ENCODE assay signal across 9 cellular contexts in the genomic region with DNA sequence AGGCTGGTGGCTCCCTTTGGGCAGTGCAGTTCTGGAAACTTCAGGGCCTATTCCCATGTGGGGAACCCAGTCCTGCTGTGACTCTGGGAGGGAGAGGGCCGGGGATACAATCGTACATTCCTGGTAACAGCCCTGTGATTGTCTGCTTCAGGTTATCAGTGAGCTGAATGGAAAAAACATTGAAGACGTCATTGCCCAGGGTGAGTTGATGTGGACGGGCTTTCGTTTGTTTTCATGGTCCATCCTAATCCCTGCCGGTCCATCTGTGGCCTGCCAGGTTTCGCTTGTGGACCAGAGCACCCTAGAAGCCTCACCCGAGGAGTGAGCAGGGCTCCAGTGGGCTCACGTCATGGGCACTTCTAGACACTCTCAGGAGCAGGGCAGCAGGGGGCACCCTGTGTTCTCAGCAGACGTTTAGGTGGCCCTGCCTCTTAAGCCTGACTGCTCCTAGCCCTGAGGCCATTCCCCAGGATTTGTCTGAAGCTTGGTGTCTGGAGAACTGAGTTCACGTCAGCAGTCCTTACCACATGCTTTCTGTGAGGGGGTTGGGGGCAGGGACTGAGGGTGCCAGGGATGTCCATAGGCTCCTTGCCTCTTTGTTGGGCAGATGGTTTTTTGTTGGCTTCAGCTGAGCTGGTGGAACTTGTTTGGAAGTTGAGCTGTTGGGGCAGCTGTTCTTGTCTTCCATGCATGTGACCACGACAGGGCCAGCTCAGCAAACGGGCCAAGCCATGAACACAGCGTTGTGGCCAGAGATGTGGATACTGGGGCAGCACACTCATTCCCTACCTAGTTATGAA. TPM values are rescaled to one million over a fixed set of nuclear protein-coding genes. Genes with fewer than 3 reads are reported as not detected.
DNase-seq lines count a peak whose midpoint lies in the region; ATAC-seq, FAIRE-seq and TF ChIP-seq lines count a peak whose summit lies in the region.
"Had no signal": no experiment of that assay in that cellular context is flagged by ENCODE, and none has a peak within 500 bp of the region (broad histone marks: within the 10 kb centered on the region; RNA-seq: fewer than 3 reads in every experiment).

No MANE protein-coding gene starts in this region.

- peaks cover 44% of the 10 kb centered on the region for H3F3A ChIP-seq in MM.1S (ENCODE audit: insufficient read depth, low read length)

- H3K27me3 Mint-ChIP-seq in natural killer cell (ENCODE audit: low read depth in 2 of 2), result no peaks in the 10 kb centered on the region

- no peak overlapping the region for H2AFZ ChIP-seq in MM.1S (ENCODE audit: low read length)

- peaks cover 50% of the 10 kb centered on the region for H3K79me2 ChIP-seq in MM.1S (ENCODE audit: low read length)

- H3K4me3 Mint-ChIP-seq in natural killer cell, result peak overlapping the region; percentile 58

- TF ChIP-seq CTCF in MM.1S (IDR thresholded peaks at IDR 0.05; ENCODE audit: low read length) (no peak), choroid plexus epithelial cell (conservative IDR thresholded peaks at IDR 0.05; ENCODE audit: low read depth, low read length) (peak; percentile 34), natural killer cell (IDR thresholded peaks at IDR 0.05) (no peak)

- peak overlapping the region; percentile 86 for H3K4me2 ChIP-seq in MM.1S (ENCODE audit: low read depth, low read length)

- H4K20me1 ChIP-seq in MM.1S (ENCODE audit: insufficient read depth, low read length), result peaks cover 15% of the 10 kb centered on the region

- no peaks in the 10 kb centered on the region for H3K27me3 ChIP-seq in MM.1S (replicated peaks; ENCODE audit: insufficient read depth, low read length)
- H3K27me3 ChIP-seq: spleen had no signal

- no peak for FAIRE-seq in frontal cortex (lab: Jason Lieb, UNC)

- DNase-seq in ELF-1 (ENCODE audit: low read depth, low spot score), result peak; percentile 37
- DNase-seq in MM.1S, result no peak
- peak; percentile 40 for DNase-seq in choroid plexus epithelial cell (ENCODE audit: low read depth)
- no peak for DNase-seq in natural killer cell
- no peak for DNase-seq in NCI-H446 treated with DMSO at 0.1 percent for 48 hours (lab: John Stamatoyannopoulos, UW)
- DNase-seq in frontal cortex (ENCODE audit: low spot score in 2 of 2), result no peak
- DNase-seq: spleen had no signal

- no peak for ATAC-seq in natural killer cell
- ATAC-seq in GM18505 (IDR thresholded peaks at IDR 0.05; ENCODE audit: unreplicated experiment), result no peak
- ATAC-seq in GM21737 (IDR thresholded peaks at IDR 0.05; ENCODE audit: unreplicated experiment), result no peak

- intact Hi-C loops in natural killer cell (cut with micrococcal nuclease), result no loop called here

- H3K9me2 ChIP-seq in MM.1S (replicated peaks; ENCODE audit: insufficient read depth, low read length), result no peaks in the 10 kb centered on the region

- no peak overlapping the region for H3K27ac ChIP-seq in MM.1S (ENCODE audit: low read length)

- H3K4me3 ChIP-seq in MM.1S (ENCODE audit: low read length) (peak overlapping the region; percentile 100), choroid plexus epithelial cell (ENCODE audit: low read depth, low read length) (peak overlapping the region; percentile 93)

- TF ChIP-seq POLR2A in GM18505 (IDR thresholded peaks at IDR 0.05; ENCODE audit: borderline replicate concordance, extremely low read depth, insufficient read depth, insufficient read length), result no peak

- no peaks in the 10 kb centered on the region for H3K9me3 ChIP-seq in MM.1S (replicated peaks; ENCODE audit: insufficient read depth, low read length)
- H3K9me3 ChIP-seq: spleen had no signal

- peaks cover 13% of the 10 kb centered on the region for H3K4me1 ChIP-seq in MM.1S (ENCODE audit: low read length)

- peaks cover 15% of the 10 kb centered on the region for H3K36me3 ChIP-seq in MM.1S (replicated peaks; ENCODE audit: insufficient read depth, low read length)

- H3K4me1 Mint-ChIP-seq in natural killer cell, result peaks cover 22 to 26% of the 10 kb centered on the region in 2 donors

- H3K36me3 Mint-ChIP-seq in natural killer cell, result no peaks in the 10 kb centered on the region

- H3K9me3 Mint-ChIP-seq in natural killer cell, result no peaks in the 10 kb centered on the region

- H3K27ac Mint-ChIP-seq in natural killer cell, result peak overlapping the region; percentile 16 to 94

- peak overlapping the region; percentile 96; the same call in 1 of the 2 replicates for H3K9ac ChIP-seq in MM.1S (ENCODE audit: low read length)

RNA-seq across cellular contexts. Expression of gene RPLP2, which starts 1.9 kb away (rescaled TPM):
- total RNA-seq in natural killer cell (1,000 to 10,000 TPM; 1,482 to 1,846 (median 1,534) TPM), frontal cortex (210 TPM)

RNA-seq across cellular contexts. Expression of gene PIDD1, which starts 6.6 kb away (rescaled TPM):
- total RNA-seq in natural killer cell, result 10 to 100 TPM; 24.3 to 30.9 (median 25.2) TPM
- 5.7 TPM for total RNA-seq in frontal cortex

RNA-seq across cellular contexts. Expression of gene PNPLA2, which starts 7.1 kb away (rescaled TPM):
- total RNA-seq in natural killer cell (100 to 1,000 TPM; 184 to 218 (median 201) TPM), frontal cortex (5.3 TPM)

RNA-seq across cellular contexts. Expression of gene SLC25A22, which starts 13.6 kb away (rescaled TPM):
- 10 to 100 TPM; 22.8 to 34.6 (median 31.5) TPM for total RNA-seq in natural killer cell
- total RNA-seq in frontal cortex, result 14.7 TPM

RNA-seq across cellular contexts. Expression of gene CRACR2B, which starts 16.1 kb away (rescaled TPM):
- total RNA-seq in natural killer cell (10 to 100 TPM in 1 of 3 donors, 1 to 10 TPM in 2; 3.4 to 10.1 (median 3.8) TPM), frontal cortex (0.82 TPM)

Comparison
In these comparisons a context has a peak if more than half of its experiments do, and no peak if none do; other contexts are left out.
1. DNase-seq: peak in ELF-1 (single experiment) and choroid plexus epithelial cell (single experiment); none in MM.1S (single experiment), natural killer cell (single experiment), NCI-H446 treated with DMSO at 0.1 percent for 48 hours (single experiment) and frontal cortex (0 of 2).
2. RNA of gene PNPLA2, which starts 7.1 kb away (total RNA-seq): 184 to 218 TPM in natural killer cell; 5.3 TPM in frontal cortex (single experiment); every median in the first group is over 10 times any median in the second.